ENCODE assay signal across 10 cellular contexts in genomic region chrX:107675365-107675654, GRCh38. TPM values are rescaled to one million over a fixed set of nuclear protein-coding genes. Genes with fewer than 3 reads are reported as not detected.
DNase-seq lines count a peak whose midpoint lies in the region; ATAC-seq and TF ChIP-seq lines count a peak whose summit lies in the region.
"Had no signal": no experiment of that assay in that cellular context is flagged by ENCODE, and none has a peak within 500 bp of the region (broad histone marks: within the 10 kb centered on the region; RNA-seq: fewer than 3 reads in every experiment).

No MANE protein-coding gene starts in this region.

- in situ Hi-C loops in astrocyte of the cerebellum (cut with HindIII; ENCODE audit: low sequenced_read_pairs): no loop called here

- peak overlapping the region; percentile 91 for H3K4me3 Mint-ChIP-seq in activated naive CD4-positive, alpha-beta T cell treated with anti-CD3 and anti-CD28 coated beads, Interleukin-2, amount 50 U/mL, for 24 hours
- peak overlapping the region; percentile 93 for H3K4me3 Mint-ChIP-seq in memory B cell

- H3K27me3 ChIP-seq in tibial artery: no peaks in the 10 kb centered on the region

- H3K27ac ChIP-seq in tibial artery: peak overlapping the region; percentile 94 to 96

- H3K4me1 ChIP-seq in tibial artery: peaks cover 0 to 61% (median 13%) of the 10 kb centered on the region in 4 donors

- no peaks in the 10 kb centered on the region for H3K27me3 Mint-ChIP-seq in activated naive CD4-positive, alpha-beta T cell treated with anti-CD3 and anti-CD28 coated beads, Interleukin-2, amount 50 U/mL, for 24 hours
- H3K27me3 Mint-ChIP-seq in memory B cell: no peaks in the 10 kb centered on the region

- H3K27ac Mint-ChIP-seq in activated naive CD4-positive, alpha-beta T cell treated with anti-CD3 and anti-CD28 coated beads, Interleukin-2, amount 50 U/mL, for 24 hours: peak overlapping the region; percentile 80
- peak overlapping the region; percentile 100 for H3K27ac Mint-ChIP-seq in memory B cell

- ATAC-seq in memory B cell (ENCODE audit: low read depth) (no peak), GM18867 (IDR thresholded peaks at IDR 0.05; ENCODE audit: unreplicated experiment) (no peak)

- DNase-seq in activated naive CD4-positive, alpha-beta T cell (lab: John Stamatoyannopoulos, UW): no peak
- no peak for DNase-seq in astrocyte of the cerebellum (ENCODE audit: low read depth)
- DNase-seq in memory B cell (ENCODE audit: low spot score in 2 of 2): no peak
- DNase-seq in tibial artery: no peak
- DNase-seq in activated CD4-positive, CD25-positive, alpha-beta regulatory T cell treated with anti-CD3 and anti-CD28 coated beads, Interleukin-2, amount 50 U/mL, for 72 hours: no peak
- no peak for DNase-seq in mesenteric fat pad (ENCODE audit: low spot score)
- DNase-seq: dermis blood vessel endothelial cell, NCI-H187 had no signal

- no peaks in the 10 kb centered on the region for H3K9me3 ChIP-seq in tibial artery

- H3K4me3 ChIP-seq in astrocyte of the cerebellum (ENCODE audit: low read depth, low read length): peak overlapping the region; percentile 56
- peak overlapping the region; percentile 69 to 70 for H3K4me3 ChIP-seq in tibial artery

- H3K36me3 Mint-ChIP-seq in activated naive CD4-positive, alpha-beta T cell treated with anti-CD3 and anti-CD28 coated beads, Interleukin-2, amount 50 U/mL, for 24 hours: no peaks in the 10 kb centered on the region
- H3K36me3 Mint-ChIP-seq in memory B cell: peaks cover 6% of the 10 kb centered on the region

- H3K36me3 ChIP-seq in tibial artery: no peaks in the 10 kb centered on the region

- TF ChIP-seq CTCF in astrocyte of the cerebellum (IDR thresholded peaks at IDR 0.05; ENCODE audit: low read depth, low read length, missing control alignments) (no peak), tibial artery (IDR thresholded peaks at IDR 0.05) (no peak)

- intact Hi-C loops in tibial artery (cut with DNase I; ENCODE audit: low total_unique reads): loop anchor here (5.0 kb wide), 1 partner anchor 37 kb away; no protein-coding TSS in a partner anchor

- peaks cover 59% of the 10 kb centered on the region for H3K4me1 Mint-ChIP-seq in activated naive CD4-positive, alpha-beta T cell treated with anti-CD3 and anti-CD28 coated beads, Interleukin-2, amount 50 U/mL, for 24 hours
- H3K4me1 Mint-ChIP-seq in memory B cell: peaks cover 41% of the 10 kb centered on the region

- H3K9me3 Mint-ChIP-seq in activated naive CD4-positive, alpha-beta T cell treated with anti-CD3 and anti-CD28 coated beads, Interleukin-2, amount 50 U/mL, for 24 hours: no peaks in the 10 kb centered on the region
- no peaks in the 10 kb centered on the region for H3K9me3 Mint-ChIP-seq in memory B cell

RNA-seq across cellular contexts. Expression of gene PRPS1, which starts 47.0 kb away (rescaled TPM):
- 27.6 TPM for total RNA-seq in mesenteric fat pad
